In genomic region chr3:49054344-49054862, GRCh38 we compare ENCODE assay signal across 25 cellular contexts.
"Had no signal": no experiment of that assay in that cellular context is flagged by ENCODE, and none has a peak within 500 bp of the region (broad histone marks: within the 10 kb centered on the region; RNA-seq: fewer than 3 reads in every experiment).

No MANE protein-coding gene starts in this region.

- H3K4me1 Mint-ChIP-seq: activated CD8-positive, alpha-beta memory T cell treated with anti-CD3 and anti-CD28 coated beads, Interleukin-2, amount 10 ng/mL, durations not matched to agents 7 days and 5 days; activated naive CD4-positive, alpha-beta T cell treated with anti-CD3 and anti-CD28 coated beads, Interleukin-2, amount 10 ng/mL, durations not matched to agents 7 days and 5 days; nephron had no signal

- ATAC-seq: activated CD4-positive, alpha-beta T cell treated with anti-CD3 and anti-CD28 coated beads for 36 hours; activated CD8-positive, alpha-beta memory T cell treated with anti-CD3 and anti-CD28 coated beads, Interleukin-2, amount 10 ng/mL, durations not matched to agents 7 days and 5 days; body of pancreas; mucosa of descending colon; stimulated activated naive CD8-positive, alpha-beta T cell treated with anti-CD3 and anti-CD28 coated beads, Interleukin-15, Interleukin-2, amounts not matched to agents 100 U/mL and 50 U/mL, for 24 hours had no signal

- H3K9me3 Mint-ChIP-seq: activated naive CD4-positive, alpha-beta T cell treated with anti-CD3 and anti-CD28 coated beads, Interleukin-2, amount 10 ng/mL, durations not matched to agents 7 days and 5 days; memory B cell; nephron had no signal

- H3K27ac Mint-ChIP-seq: activated CD4-positive, alpha-beta T cell treated with anti-CD3 and anti-CD28 coated beads for 36 hours; activated CD8-positive, alpha-beta memory T cell treated with anti-CD3 and anti-CD28 coated beads, Interleukin-2, amount 10 ng/mL, durations not matched to agents 7 days and 5 days; activated naive CD4-positive, alpha-beta T cell treated with anti-CD3 and anti-CD28 coated beads, Interleukin-2, amount 10 ng/mL, durations not matched to agents 7 days and 5 days; memory B cell; nephron had no signal

- H3K4me3 Mint-ChIP-seq: activated CD4-positive, alpha-beta T cell treated with anti-CD3 and anti-CD28 coated beads for 36 hours; activated CD8-positive, alpha-beta memory T cell treated with anti-CD3 and anti-CD28 coated beads, Interleukin-2, amount 10 ng/mL, durations not matched to agents 7 days and 5 days; activated naive CD4-positive, alpha-beta T cell treated with anti-CD3 and anti-CD28 coated beads, Interleukin-2, amount 10 ng/mL, durations not matched to agents 7 days and 5 days; memory B cell; nephron had no signal

- H3K4me1 ChIP-seq: body of pancreas, esophagus squamous epithelium, tibial artery had no signal

- DNase-seq: activated CD4-positive, alpha-beta T cell treated with anti-CD3 and anti-CD28 coated beads for 36 hours; activated CD4-positive, alpha-beta T cell treated with anti-CD3 and anti-CD28 coated beads, Interleukin-2, amount 50 U/mL, for 48 hours; activated CD8-positive, alpha-beta memory T cell treated with anti-CD3 and anti-CD28 coated beads, Interleukin-2, amount 10 ng/mL, durations not matched to agents 7 days and 5 days; activated naive CD4-positive, alpha-beta T cell treated with anti-CD3 and anti-CD28 coated beads, Interleukin-2, amount 10 ng/mL, durations not matched to agents 7 days and 5 days; activated T-cell treated with anti-CD3 and anti-CD28 coated beads, Interleukin-2, amount 50 U/mL, for 1 hour; amygdala; body of pancreas; dermis blood vessel endothelial cell; effector memory CD4-positive, alpha-beta T cell; esophagus squamous epithelium; foreskin fibroblast; mucosa of descending colon; occipital lobe; stimulated activated CD4-positive, alpha-beta T cell treated with anti-CD3 and anti-CD28 coated beads, Interleukin-12 subunit alpha, Interleukin-12 subunit beta, amount 100 ng/mL, for 4 hours; stimulated activated CD4-positive, alpha-beta T cell treated with anti-CD3 and anti-CD28 coated beads, Interleukin-1b, Interleukin-23, amount 100 ng/mL, for 48 hours; stimulated activated CD8-positive, alpha-beta memory T cell treated with anti-CD3 and anti-CD28 coated beads, Interleukin-4, amount 100 ng/mL, for 48 hours; stimulated activated naive CD8-positive, alpha-beta T cell treated with anti-CD3 and anti-CD28 coated beads, Interleukin-15, Interleukin-2, amounts not matched to agents 100 U/mL and 50 U/mL, for 24 hours; substantia nigra; SW 1271; tibial artery had no signal

- H2AFZ ChIP-seq: hepatocyte had no signal

- H3K4me2 ChIP-seq: hepatocyte had no signal

- H3K27me3 Mint-ChIP-seq: activated CD4-positive, alpha-beta T cell treated with anti-CD3 and anti-CD28 coated beads for 36 hours; activated CD8-positive, alpha-beta memory T cell treated with anti-CD3 and anti-CD28 coated beads, Interleukin-2, amount 10 ng/mL, durations not matched to agents 7 days and 5 days; activated naive CD4-positive, alpha-beta T cell treated with anti-CD3 and anti-CD28 coated beads, Interleukin-2, amount 10 ng/mL, durations not matched to agents 7 days and 5 days; memory B cell; progenitor cell of endocrine pancreas had no signal

- H3K27me3 ChIP-seq: body of pancreas, esophagus squamous epithelium, hepatocyte, tibial artery had no signal

- FAIRE-seq: TTC549 had no signal

- H3K4me3 ChIP-seq: body of pancreas, esophagus squamous epithelium, hepatocyte, mucosa of descending colon, tibial artery had no signal

- H3K27ac ChIP-seq: body of pancreas, esophagus squamous epithelium, hepatocyte, tibial artery had no signal

- H3K9me3 ChIP-seq: body of pancreas, esophagus squamous epithelium, mucosa of descending colon, tibial artery had no signal
